Comparison of ENCODE assay signal across 8 cellular contexts in the genomic region with DNA sequence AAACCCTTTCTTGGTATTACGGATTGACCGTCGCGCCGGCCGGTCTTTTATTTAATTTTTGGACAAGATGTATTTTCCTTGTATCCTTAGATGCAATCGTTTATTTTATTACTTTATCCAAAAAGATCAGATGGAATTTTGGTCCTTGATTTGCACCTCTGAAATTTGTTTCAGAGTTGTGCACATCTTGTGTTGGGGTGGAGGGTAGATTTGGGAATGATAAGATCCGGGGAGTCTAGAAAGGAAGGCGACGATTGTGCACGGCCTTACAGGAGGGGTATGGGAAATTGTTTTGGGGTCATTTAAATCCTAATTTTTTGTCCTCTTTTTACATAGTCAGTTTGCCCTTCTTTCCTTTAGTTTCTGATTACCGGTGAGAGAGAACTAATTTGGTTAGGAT. TPM values are rescaled to one million over a fixed set of nuclear protein-coding genes. Genes with fewer than 3 reads are reported as not detected.
DNase-seq lines count a peak whose midpoint lies in the region; ATAC-seq, FAIRE-seq and TF ChIP-seq lines count a peak whose summit lies in the region.

No MANE protein-coding gene starts in this region.

- peaks cover 63% of the 10 kb centered on the region for H3K79me2 ChIP-seq in astrocyte (ENCODE audit: insufficient read depth, low read length)

- H3K4me3 Mint-ChIP-seq in activated T-cell treated with anti-CD3 and anti-CD28 coated beads, Interleukin-2, amount 50 U/mL, for 4 hours = peak overlapping the region; percentile 98
- H3K4me3 Mint-ChIP-seq in astrocyte (ENCODE audit: unreplicated experiment) = peak overlapping the region; percentile 96

- H3K9me3 Mint-ChIP-seq in activated T-cell treated with anti-CD3 and anti-CD28 coated beads, Interleukin-2, amount 50 U/mL, for 4 hours = no peaks in the 10 kb centered on the region
- no peaks in the 10 kb centered on the region for H3K9me3 Mint-ChIP-seq in astrocyte (ENCODE audit: unreplicated experiment)

- peak overlapping the region; percentile 97 for H3K27ac Mint-ChIP-seq in astrocyte (ENCODE audit: unreplicated experiment)

- no peak overlapping the region for H2AFZ ChIP-seq in astrocyte (ENCODE audit: low read depth, low read length)

- no peak for ATAC-seq in activated T-cell treated with anti-CD3 and anti-CD28 coated beads, Interleukin-2, amount 50 U/mL, for 4 hours
- no peak for ATAC-seq in GM21529 (IDR thresholded peaks at IDR 0.05; ENCODE audit: unreplicated experiment)

- TF ChIP-seq POLR2A in lower leg skin (IDR thresholded peaks at IDR 0.05) = no peak
- no peak for TF ChIP-seq POLR2A in thyroid gland (IDR thresholded peaks at IDR 0.05)

- H3K36me3 Mint-ChIP-seq in activated T-cell treated with anti-CD3 and anti-CD28 coated beads, Interleukin-2, amount 50 U/mL, for 4 hours (ENCODE audit: insufficient read depth) = peaks cover 4% of the 10 kb centered on the region
- H3K36me3 Mint-ChIP-seq in astrocyte (ENCODE audit: low read depth, unreplicated experiment) = peaks cover 2% of the 10 kb centered on the region

- H3K27me3 Mint-ChIP-seq in activated T-cell treated with anti-CD3 and anti-CD28 coated beads, Interleukin-2, amount 50 U/mL, for 4 hours (ENCODE audit: low read depth) = no peaks in the 10 kb centered on the region
- no peaks in the 10 kb centered on the region for H3K27me3 Mint-ChIP-seq in astrocyte (ENCODE audit: low read depth, unreplicated experiment)

- H3K36me3 ChIP-seq in astrocyte (ENCODE audit: insufficient read depth, low read length) (no peaks in the 10 kb centered on the region), thyroid gland (no peaks in the 10 kb centered on the region)

- H3K27ac ChIP-seq in astrocyte (ENCODE audit: low read depth, low read length) (peak overlapping the region; percentile 83), thyroid gland (peak overlapping the region in 2 of 3 donors; percentile 59 to 92)

- peaks cover 5% of the 10 kb centered on the region for H3K4me1 ChIP-seq in astrocyte (ENCODE audit: insufficient read depth, low read length)
- H3K4me1 ChIP-seq in thyroid gland = peaks cover 23 to 40% of the 10 kb centered on the region in 2 donors

- peak overlapping the region; percentile 87 for H3K4me2 ChIP-seq in astrocyte (ENCODE audit: low read length)

- DNase-seq in activated T-cell treated with anti-CD3 and anti-CD28 coated beads, Interleukin-2, amount 50 U/mL, for 4 hours = no peak
- DNase-seq in activated T-cell treated with anti-CD3 and anti-CD28 coated beads, Interleukin-2, amount 50 U/mL, for 48 hours = no peak
- no peak for DNase-seq in astrocyte (ENCODE audit: low read depth)
- peak in 1 of 2 donors; percentile 17 for DNase-seq in lower leg skin (ENCODE audit: low spot score in 2 of 2)
- no peak for DNase-seq in thyroid gland
- no peak for DNase-seq in SHP77 (lab: John Stamatoyannopoulos, UW)
- DNase-seq in KG1 (lab: John Stamatoyannopoulos, UW) = no peak

- H3K9ac ChIP-seq in astrocyte (ENCODE audit: low read length) = peak overlapping the region; percentile 95

- H3K27me3 ChIP-seq in astrocyte (ENCODE audit: insufficient read depth, low read length) = no peaks in the 10 kb centered on the region
- H3K27me3 ChIP-seq in thyroid gland = no peaks in the 10 kb centered on the region

- H3K4me3 ChIP-seq in astrocyte (ENCODE audit: insufficient read depth, low read depth, low read length) = peak overlapping the region; percentile 99
- peak overlapping the region; percentile 94 for H3K4me3 ChIP-seq in lower leg skin (ENCODE audit: low read depth, poor library complexity, severe bottlenecking)
- peak overlapping the region; percentile 21 to 68 (median 22) for H3K4me3 ChIP-seq in thyroid gland (replicated peaks in 1 of 3)

- H4K20me1 ChIP-seq in astrocyte (ENCODE audit: insufficient read depth, low read length) = peaks cover 53% of the 10 kb centered on the region

- intact Hi-C loops in lower leg skin (cut with DNase I; ENCODE audit: low total_unique reads) (no loop called here), thyroid gland (cut with DNase I) (loop anchor here (10.0 kb wide), 1 partner anchor 114 kb away; no protein-coding TSS in a partner anchor)

- peaks cover 28% of the 10 kb centered on the region for H3K4me1 Mint-ChIP-seq in activated T-cell treated with anti-CD3 and anti-CD28 coated beads, Interleukin-2, amount 50 U/mL, for 4 hours (ENCODE audit: low read depth)
- H3K4me1 Mint-ChIP-seq in astrocyte (ENCODE audit: low read depth, unreplicated experiment) = peaks cover 8% of the 10 kb centered on the region

- TF ChIP-seq CTCF in astrocyte (IDR thresholded peaks at IDR 0.05; ENCODE audit: insufficient read depth, low read depth, low read length) (no peak), lower leg skin (IDR thresholded peaks at IDR 0.05) (no peak), thyroid gland (IDR thresholded peaks at IDR 0.05) (no peak)

- WGBS in lower leg skin, 2 donors = 0 to 1% methylated on average over 12 of the region's 12 CpGs
- 1 to 2% methylated on average over 12 of the region's 12 CpGs for WGBS in thyroid gland, 2 donors

- H3K9me3 ChIP-seq in astrocyte (ENCODE audit: insufficient read depth, low read depth, low read length) (no peaks in the 10 kb centered on the region), thyroid gland (no peaks in the 10 kb centered on the region)

- no peak for FAIRE-seq in astrocyte (lab: Jason Lieb, UNC)

RNA-seq across cellular contexts. Expression of a gene that starts 1.4 kb away (rescaled TPM):
- total RNA-seq in activated T-cell treated with anti-CD3 and anti-CD28 coated beads, Interleukin-2, amount 50 U/mL, for 4 hours = 100 to 1,000 TPM in 2 of 3 donors, 10 to 100 TPM in 1; 94.2 to 114 (median 104) TPM
- 65.2 and 70.4 TPM in 2 replicates for total RNA-seq in astrocyte
- total RNA-seq in lower leg skin = 10 to 100 TPM; 64.5 to 84.0 (median 70.3) TPM
- 10 to 100 TPM; 38.7 to 88.1 (median 73.5) TPM for total RNA-seq in thyroid gland

Comparison
In these comparisons a context has a peak if more than half of its experiments do, and no peak if none do; other contexts are left out.
1. H3K4me3 ChIP-seq: peak in every context shown above with its lines; median percentile 99 in astrocyte; 94 in lower leg skin; 22 in thyroid gland.